In the genomic region with DNA sequence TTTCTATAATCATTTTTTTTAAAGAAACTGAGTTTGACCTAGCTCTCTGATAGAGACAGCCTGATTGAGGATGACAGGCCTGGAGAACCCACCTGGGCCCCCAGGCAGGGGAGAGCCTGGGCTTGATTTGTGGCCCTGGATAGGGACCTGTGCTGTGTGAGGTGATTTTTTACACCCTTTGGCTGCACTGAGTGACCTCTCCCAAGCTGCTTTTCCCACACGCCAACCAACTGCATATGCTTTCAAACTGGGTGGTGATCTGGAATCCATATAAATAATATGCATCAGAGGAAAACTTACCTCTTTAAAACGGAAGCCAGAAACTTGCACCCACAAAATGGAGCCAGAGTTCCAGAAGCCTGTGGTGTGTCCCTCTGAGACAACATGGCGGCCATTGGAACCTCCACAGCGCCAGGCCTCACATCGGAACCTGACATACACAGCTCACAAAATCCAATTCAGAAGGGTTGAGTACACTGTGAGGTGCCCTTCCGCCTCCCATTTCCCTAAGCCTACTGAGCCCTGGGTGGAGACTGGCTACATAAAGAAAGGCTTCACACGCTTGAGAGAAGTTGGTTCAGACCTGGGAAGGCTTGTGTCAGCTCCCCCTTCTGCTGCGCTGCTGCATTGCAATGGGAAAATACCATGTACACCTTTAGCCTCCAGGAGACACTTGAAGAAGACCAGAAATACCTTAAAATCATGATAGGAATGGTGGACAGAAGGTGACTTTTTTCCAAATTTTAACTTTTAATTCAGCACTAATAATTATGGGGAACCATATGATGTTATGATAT, we compare ENCODE assay signal across 10 cellular contexts.
DNase-seq lines count a peak whose midpoint lies in the region; ATAC-seq and TF ChIP-seq lines count a peak whose summit lies in the region.
"Had no signal": no experiment of that assay in that cellular context is flagged by ENCODE, and none has a peak within 500 bp of the region (broad histone marks: within the 10 kb centered on the region; RNA-seq: fewer than 3 reads in every experiment).

No MANE protein-coding gene starts in this region.

- H3K27ac Mint-ChIP-seq in naive thymus-derived CD4-positive, alpha-beta T cell = peak overlapping the region in 1 of 9 donors; percentile 51

- intact Hi-C loops in naive thymus-derived CD4-positive, alpha-beta T cell (cut with micrococcal nuclease) = loop anchor here in 1 of 2 donors (5.0 kb wide), 1 partner anchor 35 kb away; no protein-coding TSS in a partner anchor

- 0 out of 2 replicates have a peak, but pooled peaks have one; percentile 7 for TF ChIP-seq CTCF in WI38 (IDR thresholded peaks at IDR 0.05; ENCODE audit: low read depth, low read length)

- H3K4me3 ChIP-seq in WI38 (ENCODE audit: low read depth, low read length) = no peak overlapping the region
- H3K4me3 ChIP-seq in naive thymus-derived CD4-positive, alpha-beta T cell (ENCODE audit: low read length) = no peak overlapping the region

- no peak overlapping the region for H3K27ac ChIP-seq in naive thymus-derived CD4-positive, alpha-beta T cell (ENCODE audit: low read depth, low read length)

- peaks cover 0 to 4% (median 0%) of the 10 kb centered on the region in 5 donors for H3K36me3 Mint-ChIP-seq in naive thymus-derived CD4-positive, alpha-beta T cell

- POLR2A ChIA-PET in naive thymus-derived CD4-positive, alpha-beta T cell (lab: Charles Lee) = interaction anchor here (0.6 kb wide), 1 partner anchor 50 kb away, joined by 3 read pairs; no protein-coding TSS in a partner anchor

- no peaks in the 10 kb centered on the region for H3K36me3 ChIP-seq in naive thymus-derived CD4-positive, alpha-beta T cell (ENCODE audit: control insufficient read depth in 2 of 3, insufficient read depth in 3 of 3, low read length in 3 of 3)

- H3K4me1 ChIP-seq in naive thymus-derived CD4-positive, alpha-beta T cell (ENCODE audit: control insufficient read depth in 2 of 2, insufficient read depth in 2 of 2, low read length in 2 of 2) = peaks cover 0 to 6% of the 10 kb centered on the region in 2 donors

- H3K27me3 ChIP-seq in naive thymus-derived CD4-positive, alpha-beta T cell (ENCODE audit: control insufficient read depth in 2 of 2, insufficient read depth in 2 of 2, low read length in 2 of 2) = no peaks in the 10 kb centered on the region

- H3K27me3 Mint-ChIP-seq in naive thymus-derived CD4-positive, alpha-beta T cell = peaks cover 0 to 8% (median 0%) of the 10 kb centered on the region in 5 donors

- CTCF ChIA-PET in naive thymus-derived CD4-positive, alpha-beta T cell (lab: Charles Lee) = no interaction called here

- H3K9me3 Mint-ChIP-seq in naive thymus-derived CD4-positive, alpha-beta T cell = peaks cover 0 to 5% (median 2%) of the 10 kb centered on the region in 11 donors

- no peak overlapping the region for H3K4me3 Mint-ChIP-seq in naive thymus-derived CD4-positive, alpha-beta T cell

- no peak for ATAC-seq in naive thymus-derived CD4-positive, alpha-beta T cell

- H3K9me3 ChIP-seq in naive thymus-derived CD4-positive, alpha-beta T cell (ENCODE audit: control insufficient read depth in 2 of 3, low read length in 3 of 3) = no peaks in the 10 kb centered on the region

- DNase-seq in EL (peak; percentile 7), HT-29 (ENCODE audit: low spot score) (peak; percentile 21), islet precursor cell (peak; percentile 65), NCI-H526 treated with DMSO at 0.1 percent for 48 hours (lab: John Stamatoyannopoulos, UW) (no peak), dedifferentiated amniotic fluid mesenchymal stem cell (ENCODE audit: extremely low spot score) (no peak)
- DNase-seq in naive thymus-derived CD4-positive, alpha-beta T cell = no peak
- DNase-seq: anterior cingulate cortex, mesenchymal stem cell, NCI-H2081 treated with DMSO at 0.1 percent for 48 hours had no signal

- H3K4me1 Mint-ChIP-seq in naive thymus-derived CD4-positive, alpha-beta T cell = peaks cover 0 to 46% (median 31%) of the 10 kb centered on the region in 7 donors

Comparison
In these comparisons a context has a peak if more than half of its experiments do, and no peak if none do; other contexts are left out.
1. DNase-seq: peak in EL (single experiment), HT-29 (single experiment) and islet precursor cell (single experiment); none in naive thymus-derived CD4-positive, alpha-beta T cell (0 of 9), NCI-H526 treated with DMSO at 0.1 percent for 48 hours (single experiment) and dedifferentiated amniotic fluid mesenchymal stem cell (single experiment).